Comparison of ENCODE assay signal across 1 cellular context in genomic region chr3:186109897-186110803, GRCh38.
TF ChIP-seq lines count a peak whose summit lies in the region.

No MANE protein-coding gene starts in this region.

TF ChIP-seq in HepG2, 621 proteins besides CTCF, POLR2A, EP300 and RAD21 (continued from another document and continues in another):
- TF ChIP-seq, protein P1, sequence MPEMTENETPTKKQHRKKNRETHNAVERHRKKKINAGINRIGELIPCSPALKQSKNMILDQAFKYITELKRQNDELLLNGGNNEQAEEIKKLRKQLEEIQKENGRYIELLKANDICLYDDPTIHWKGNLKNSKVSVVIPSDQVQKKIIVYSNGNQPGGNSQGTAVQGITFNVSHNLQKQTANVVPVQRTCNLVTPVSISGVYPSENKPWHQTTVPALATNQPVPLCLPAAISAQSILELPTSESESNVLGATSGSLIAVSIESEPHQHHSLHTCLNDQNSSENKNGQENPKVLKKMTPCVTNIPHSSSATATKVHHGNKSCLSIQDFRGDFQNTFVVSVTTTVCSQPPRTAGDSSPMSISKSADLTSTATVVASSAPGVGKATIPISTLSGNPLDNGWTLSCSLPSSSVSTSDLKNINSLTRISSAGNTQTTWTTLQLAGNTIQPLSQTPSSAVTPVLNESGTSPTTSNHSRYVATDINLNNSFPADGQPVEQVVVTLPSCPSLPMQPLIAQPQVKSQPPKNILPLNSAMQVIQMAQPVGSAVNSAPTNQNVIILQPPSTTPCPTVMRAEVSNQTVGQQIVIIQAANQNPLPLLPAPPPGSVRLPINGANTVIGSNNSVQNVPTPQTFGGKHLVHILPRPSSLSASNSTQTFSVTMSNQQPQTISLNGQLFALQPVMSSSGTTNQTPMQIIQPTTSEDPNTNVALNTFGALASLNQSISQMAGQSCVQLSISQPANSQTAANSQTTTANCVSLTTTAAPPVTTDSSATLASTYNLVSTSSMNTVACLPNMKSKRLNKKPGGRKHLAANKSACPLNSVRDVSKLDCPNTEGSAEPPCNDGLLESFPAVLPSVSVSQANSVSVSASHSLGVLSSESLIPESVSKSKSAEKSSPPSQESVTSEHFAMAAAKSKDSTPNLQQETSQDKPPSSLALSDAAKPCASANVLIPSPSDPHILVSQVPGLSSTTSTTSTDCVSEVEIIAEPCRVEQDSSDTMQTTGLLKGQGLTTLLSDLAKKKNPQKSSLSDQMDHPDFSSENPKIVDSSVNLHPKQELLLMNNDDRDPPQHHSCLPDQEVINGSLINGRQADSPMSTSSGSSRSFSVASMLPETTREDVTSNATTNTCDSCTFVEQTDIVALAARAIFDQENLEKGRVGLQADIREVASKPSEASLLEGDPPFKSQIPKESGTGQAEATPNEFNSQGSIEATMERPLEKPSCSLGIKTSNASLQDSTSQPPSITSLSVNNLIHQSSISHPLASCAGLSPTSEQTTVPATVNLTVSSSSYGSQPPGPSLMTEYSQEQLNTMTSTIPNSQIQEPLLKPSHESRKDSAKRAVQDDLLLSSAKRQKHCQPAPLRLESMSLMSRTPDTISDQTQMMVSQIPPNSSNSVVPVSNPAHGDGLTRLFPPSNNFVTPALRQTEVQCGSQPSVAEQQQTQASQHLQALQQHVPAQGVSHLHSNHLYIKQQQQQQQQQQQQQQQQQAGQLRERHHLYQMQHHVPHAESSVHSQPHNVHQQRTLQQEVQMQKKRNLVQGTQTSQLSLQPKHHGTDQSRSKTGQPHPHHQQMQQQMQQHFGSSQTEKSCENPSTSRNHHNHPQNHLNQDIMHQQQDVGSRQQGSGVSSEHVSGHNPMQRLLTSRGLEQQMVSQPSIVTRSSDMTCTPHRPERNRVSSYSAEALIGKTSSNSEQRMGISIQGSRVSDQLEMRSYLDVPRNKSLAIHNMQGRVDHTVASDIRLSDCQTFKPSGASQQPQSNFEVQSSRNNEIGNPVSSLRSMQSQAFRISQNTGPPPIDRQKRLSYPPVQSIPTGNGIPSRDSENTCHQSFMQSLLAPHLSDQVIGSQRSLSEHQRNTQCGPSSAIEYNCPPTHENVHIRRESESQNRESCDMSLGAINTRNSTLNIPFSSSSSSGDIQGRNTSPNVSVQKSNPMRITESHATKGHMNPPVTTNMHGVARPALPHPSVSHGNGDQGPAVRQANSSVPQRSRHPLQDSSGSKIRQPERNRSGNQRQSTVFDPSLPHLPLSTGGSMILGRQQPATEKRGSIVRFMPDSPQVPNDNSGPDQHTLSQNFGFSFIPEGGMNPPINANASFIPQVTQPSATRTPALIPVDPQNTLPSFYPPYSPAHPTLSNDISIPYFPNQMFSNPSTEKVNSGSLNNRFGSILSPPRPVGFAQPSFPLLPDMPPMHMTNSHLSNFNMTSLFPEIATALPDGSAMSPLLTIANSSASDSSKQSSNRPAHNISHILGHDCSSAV (CRISPR knock-in tag; IDR thresholded peaks at IDR 0.05; ENCODE audit: borderline replicate concordance), result no peak
- TF ChIP-seq PATZ1 (CRISPR knock-in tag; IDR thresholded peaks at IDR 0.05), result peak; percentile 57
- TF ChIP-seq, protein P2, sequence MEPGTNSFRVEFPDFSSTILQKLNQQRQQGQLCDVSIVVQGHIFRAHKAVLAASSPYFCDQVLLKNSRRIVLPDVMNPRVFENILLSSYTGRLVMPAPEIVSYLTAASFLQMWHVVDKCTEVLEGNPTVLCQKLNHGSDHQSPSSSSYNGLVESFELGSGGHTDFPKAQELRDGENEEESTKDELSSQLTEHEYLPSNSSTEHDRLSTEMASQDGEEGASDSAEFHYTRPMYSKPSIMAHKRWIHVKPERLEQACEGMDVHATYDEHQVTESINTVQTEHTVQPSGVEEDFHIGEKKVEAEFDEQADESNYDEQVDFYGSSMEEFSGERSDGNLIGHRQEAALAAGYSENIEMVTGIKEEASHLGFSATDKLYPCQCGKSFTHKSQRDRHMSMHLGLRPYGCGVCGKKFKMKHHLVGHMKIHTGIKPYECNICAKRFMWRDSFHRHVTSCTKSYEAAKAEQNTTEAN (CRISPR knock-in tag; conservative IDR thresholded peaks at IDR 0.05), result 0 out of 2 replicates have a peak, but pooled peaks have one; percentile 10
- no peak for TF ChIP-seq ZNF839 (CRISPR knock-in tag; IDR thresholded peaks at IDR 0.05; ENCODE audit: borderline replicate concordance)
- TF ChIP-seq PRDM10 (CRISPR knock-in tag; IDR thresholded peaks at IDR 0.05; ENCODE audit: low read depth), result peak; percentile 85
- no peak for TF ChIP-seq MYC (CRISPR knock-in tag; IDR thresholded peaks at IDR 0.05; ENCODE audit: borderline replicate concordance)
- TF ChIP-seq ZNF7 (CRISPR knock-in tag; IDR thresholded peaks at IDR 0.05), result no peak
- no peak for TF ChIP-seq NBN (conservative IDR thresholded peaks at IDR 0.05)
- TF ChIP-seq, protein P3, sequence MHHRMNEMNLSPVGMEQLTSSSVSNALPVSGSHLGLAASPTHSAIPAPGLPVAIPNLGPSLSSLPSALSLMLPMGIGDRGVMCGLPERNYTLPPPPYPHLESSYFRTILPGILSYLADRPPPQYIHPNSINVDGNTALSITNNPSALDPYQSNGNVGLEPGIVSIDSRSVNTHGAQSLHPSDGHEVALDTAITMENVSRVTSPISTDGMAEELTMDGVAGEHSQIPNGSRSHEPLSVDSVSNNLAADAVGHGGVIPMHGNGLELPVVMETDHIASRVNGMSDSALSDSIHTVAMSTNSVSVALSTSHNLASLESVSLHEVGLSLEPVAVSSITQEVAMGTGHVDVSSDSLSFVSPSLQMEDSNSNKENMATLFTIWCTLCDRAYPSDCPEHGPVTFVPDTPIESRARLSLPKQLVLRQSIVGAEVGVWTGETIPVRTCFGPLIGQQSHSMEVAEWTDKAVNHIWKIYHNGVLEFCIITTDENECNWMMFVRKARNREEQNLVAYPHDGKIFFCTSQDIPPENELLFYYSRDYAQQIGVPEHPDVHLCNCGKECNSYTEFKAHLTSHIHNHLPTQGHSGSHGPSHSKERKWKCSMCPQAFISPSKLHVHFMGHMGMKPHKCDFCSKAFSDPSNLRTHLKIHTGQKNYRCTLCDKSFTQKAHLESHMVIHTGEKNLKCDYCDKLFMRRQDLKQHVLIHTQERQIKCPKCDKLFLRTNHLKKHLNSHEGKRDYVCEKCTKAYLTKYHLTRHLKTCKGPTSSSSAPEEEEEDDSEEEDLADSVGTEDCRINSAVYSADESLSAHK (CRISPR knock-in tag; IDR thresholded peaks at IDR 0.05; ENCODE audit: borderline replicate concordance), result no peak
- no peak for TF ChIP-seq PAWR (CRISPR knock-in tag; IDR thresholded peaks at IDR 0.05; ENCODE audit: borderline replicate concordance)
- no peak for TF ChIP-seq ZMAT3 (CRISPR knock-in tag; conservative IDR thresholded peaks at IDR 0.05)
- no peak for TF ChIP-seq KLF11 (CRISPR knock-in tag; IDR thresholded peaks at IDR 0.05)
- TF ChIP-seq NR2C2 (CRISPR knock-in tag; IDR thresholded peaks at IDR 0.05; ENCODE audit: borderline replicate concordance), result no peak
- TF ChIP-seq, protein P4, sequence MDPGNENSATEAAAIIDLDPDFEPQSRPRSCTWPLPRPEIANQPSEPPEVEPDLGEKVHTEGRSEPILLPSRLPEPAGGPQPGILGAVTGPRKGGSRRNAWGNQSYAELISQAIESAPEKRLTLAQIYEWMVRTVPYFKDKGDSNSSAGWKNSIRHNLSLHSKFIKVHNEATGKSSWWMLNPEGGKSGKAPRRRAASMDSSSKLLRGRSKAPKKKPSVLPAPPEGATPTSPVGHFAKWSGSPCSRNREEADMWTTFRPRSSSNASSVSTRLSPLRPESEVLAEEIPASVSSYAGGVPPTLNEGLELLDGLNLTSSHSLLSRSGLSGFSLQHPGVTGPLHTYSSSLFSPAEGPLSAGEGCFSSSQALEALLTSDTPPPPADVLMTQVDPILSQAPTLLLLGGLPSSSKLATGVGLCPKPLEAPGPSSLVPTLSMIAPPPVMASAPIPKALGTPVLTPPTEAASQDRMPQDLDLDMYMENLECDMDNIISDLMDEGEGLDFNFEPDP (CRISPR knock-in tag; conservative IDR thresholded peaks at IDR 0.05), result no peak
- TF ChIP-seq, protein P5, sequence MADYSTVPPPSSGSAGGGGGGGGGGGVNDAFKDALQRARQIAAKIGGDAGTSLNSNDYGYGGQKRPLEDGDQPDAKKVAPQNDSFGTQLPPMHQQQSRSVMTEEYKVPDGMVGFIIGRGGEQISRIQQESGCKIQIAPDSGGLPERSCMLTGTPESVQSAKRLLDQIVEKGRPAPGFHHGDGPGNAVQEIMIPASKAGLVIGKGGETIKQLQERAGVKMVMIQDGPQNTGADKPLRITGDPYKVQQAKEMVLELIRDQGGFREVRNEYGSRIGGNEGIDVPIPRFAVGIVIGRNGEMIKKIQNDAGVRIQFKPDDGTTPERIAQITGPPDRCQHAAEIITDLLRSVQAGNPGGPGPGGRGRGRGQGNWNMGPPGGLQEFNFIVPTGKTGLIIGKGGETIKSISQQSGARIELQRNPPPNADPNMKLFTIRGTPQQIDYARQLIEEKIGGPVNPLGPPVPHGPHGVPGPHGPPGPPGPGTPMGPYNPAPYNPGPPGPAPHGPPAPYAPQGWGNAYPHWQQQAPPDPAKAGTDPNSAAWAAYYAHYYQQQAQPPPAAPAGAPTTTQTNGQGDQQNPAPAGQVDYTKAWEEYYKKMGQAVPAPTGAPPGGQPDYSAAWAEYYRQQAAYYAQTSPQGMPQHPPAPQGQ (CRISPR knock-in tag; IDR thresholded peaks at IDR 0.05; ENCODE audit: borderline replicate concordance), result no peak
- TF ChIP-seq ONECUT2 (CRISPR knock-in tag; IDR thresholded peaks at IDR 0.05), result no peak
- TF ChIP-seq CEBPZ (IDR thresholded peaks at IDR 0.05; ENCODE audit: low read length), result no peak
- TF ChIP-seq RFXAP (CRISPR knock-in tag; IDR thresholded peaks at IDR 0.05; ENCODE audit: borderline replicate concordance), result no peak
- 0 out of 2 replicates have a peak, but pooled peaks have one; percentile 48 for TF ChIP-seq IRF9 (CRISPR knock-in tag; IDR thresholded peaks at IDR 0.05; ENCODE audit: borderline replicate concordance)
- no peak for TF ChIP-seq ARNT (IDR thresholded peaks at IDR 0.05)
- TF ChIP-seq IRX3 (CRISPR knock-in tag; IDR thresholded peaks at IDR 0.05; ENCODE audit: borderline replicate concordance, low read depth), result no peak
- TF ChIP-seq POLR2AphosphoS2 (IDR thresholded peaks at IDR 0.05; ENCODE audit: low read depth, low read length), result no peak
- 0 out of 4 replicates have a peak, but pooled peaks of 1 of the 2 experiments have one; percentile 20 for TF ChIP-seq KLF16 (CRISPR knock-in tag; IDR thresholded peaks at IDR 0.05)
- no peak for TF ChIP-seq ZBTB8A (CRISPR knock-in tag; IDR thresholded peaks at IDR 0.05; ENCODE audit: borderline replicate concordance, low read depth)
- TF ChIP-seq KLF13 (CRISPR knock-in tag; IDR thresholded peaks at IDR 0.05), result no peak
